In the genomic region with DNA sequence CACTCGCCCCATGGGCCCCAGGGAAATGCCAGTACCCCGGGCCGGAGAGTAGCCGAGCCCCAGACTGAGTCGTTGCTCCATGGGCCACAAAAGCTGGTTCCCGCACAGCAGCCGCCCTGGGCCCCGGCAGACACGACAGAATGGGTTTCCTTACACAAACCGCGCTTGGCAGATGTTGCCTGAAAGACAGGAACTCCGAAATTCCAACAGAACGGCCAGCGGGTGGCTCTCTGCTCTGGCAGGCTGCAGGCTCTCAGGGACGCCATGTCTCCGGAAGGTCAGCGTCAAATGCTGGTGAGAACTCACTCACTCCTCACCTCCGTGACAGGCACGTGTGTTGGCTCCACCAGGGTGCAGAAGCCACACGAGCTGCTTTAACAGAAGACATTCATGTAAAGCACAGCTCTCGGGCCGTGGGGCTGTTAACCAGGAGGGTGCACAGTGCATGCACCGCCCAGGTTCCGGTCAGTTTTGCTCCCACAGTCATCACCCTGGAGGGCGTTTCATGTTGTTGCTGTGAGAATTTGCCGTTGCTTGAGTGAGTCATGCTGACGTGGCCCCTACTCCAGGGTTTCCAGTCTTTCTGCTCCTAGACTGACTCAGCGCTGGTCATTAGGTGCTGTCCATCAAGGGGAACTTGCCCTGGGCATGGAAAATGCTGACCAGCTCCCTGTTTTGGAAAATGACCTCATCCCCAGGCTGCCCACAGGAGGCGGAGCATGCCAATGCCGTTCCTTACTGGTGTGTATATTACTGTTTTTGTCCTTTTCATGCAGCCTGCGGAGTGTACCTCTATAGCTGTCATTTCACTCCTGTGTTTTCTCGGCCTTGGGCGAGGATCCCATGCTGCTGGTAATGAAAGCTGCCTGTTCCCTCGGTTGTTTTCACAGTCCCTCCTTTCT, we compare ENCODE assay signal across 1 cellular context.
A peak's percentile ranks its signal among the peaks of the same experiment; 100 is the strongest.
TF ChIP-seq lines count a peak whose summit lies in the region.

No MANE protein-coding gene starts in this region.

TF ChIP-seq in K562, 482 proteins besides CTCF, POLR2A, EP300 and RAD21 (continued from another document and continues in another):
- TF ChIP-seq STAT5A (IDR thresholded peaks at IDR 0.05; ENCODE audit: borderline replicate concordance, low read length): 0 out of 2 replicates have a peak, but pooled peaks have one; percentile 17
- no peak for TF ChIP-seq MCM7 (IDR thresholded peaks at IDR 0.05)
- TF ChIP-seq ATF1 (CRISPR knock-in tag; IDR thresholded peaks at IDR 0.05): no peak
- TF ChIP-seq ATF1 (tag; IDR thresholded peaks at IDR 0.05): peak; percentile 94
- TF ChIP-seq, protein P1, sequence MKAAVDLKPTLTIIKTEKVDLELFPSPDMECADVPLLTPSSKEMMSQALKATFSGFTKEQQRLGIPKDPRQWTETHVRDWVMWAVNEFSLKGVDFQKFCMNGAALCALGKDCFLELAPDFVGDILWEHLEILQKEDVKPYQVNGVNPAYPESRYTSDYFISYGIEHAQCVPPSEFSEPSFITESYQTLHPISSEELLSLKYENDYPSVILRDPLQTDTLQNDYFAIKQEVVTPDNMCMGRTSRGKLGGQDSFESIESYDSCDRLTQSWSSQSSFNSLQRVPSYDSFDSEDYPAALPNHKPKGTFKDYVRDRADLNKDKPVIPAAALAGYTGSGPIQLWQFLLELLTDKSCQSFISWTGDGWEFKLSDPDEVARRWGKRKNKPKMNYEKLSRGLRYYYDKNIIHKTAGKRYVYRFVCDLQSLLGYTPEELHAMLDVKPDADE (conservative IDR thresholded peaks at IDR 0.05; ENCODE audit: control insufficient read depth, low read depth, low read length): no peak; the same call in 1 of the 2 replicates
- TF ChIP-seq ETS2 (tag; IDR thresholded peaks at IDR 0.05; ENCODE audit: borderline replicate concordance, poor library complexity, severe bottlenecking): no peak
- no peak for TF ChIP-seq ZNF277 (CRISPR knock-in tag; IDR thresholded peaks at IDR 0.05; ENCODE audit: borderline replicate concordance)
- 0 out of 2 replicates have a peak, but pooled peaks have one; percentile 61 for TF ChIP-seq GTF2E2 (tag; IDR thresholded peaks at IDR 0.05)
- 0 out of 4 replicates have a peak, but pooled peaks of 1 of the 2 experiments have one; percentile 25 for TF ChIP-seq BCLAF1 (IDR thresholded peaks at IDR 0.05; ENCODE audit: borderline replicate concordance in 1 of 2, control insufficient read depth in 1 of 2, low read depth in 2 of 2, low read length in 1 of 2)
- TF ChIP-seq, protein P2, sequence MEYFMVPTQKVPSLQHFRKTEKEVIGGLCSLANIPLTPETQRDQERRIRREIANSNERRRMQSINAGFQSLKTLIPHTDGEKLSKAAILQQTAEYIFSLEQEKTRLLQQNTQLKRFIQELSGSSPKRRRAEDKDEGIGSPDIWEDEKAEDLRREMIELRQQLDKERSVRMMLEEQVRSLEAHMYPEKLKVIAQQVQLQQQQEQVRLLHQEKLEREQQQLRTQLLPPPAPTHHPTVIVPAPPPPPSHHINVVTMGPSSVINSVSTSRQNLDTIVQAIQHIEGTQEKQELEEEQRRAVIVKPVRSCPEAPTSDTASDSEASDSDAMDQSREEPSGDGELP (CRISPR knock-in tag; IDR thresholded peaks at IDR 0.05; ENCODE audit: borderline replicate concordance): peak; percentile 75; the same call in 1 of the 2 replicates
- no peak for TF ChIP-seq NELFE (IDR thresholded peaks at IDR 0.05; ENCODE audit: insufficient read depth, insufficient read length)
- peak in 1 of 2 experiments; percentile 37; a peak in 2 of 4 replicates for TF ChIP-seq MAZ (CRISPR knock-in tag; conservative IDR thresholded peaks at IDR 0.05 in 1 of 2, IDR thresholded peaks at IDR 0.05 in 1 of 2)
- TF ChIP-seq TRIM24 (IDR thresholded peaks at IDR 0.05): peak; percentile 55 to 91; a peak in 3 of 4 replicates
- TF ChIP-seq CHD1 (IDR thresholded peaks at IDR 0.05; ENCODE audit: low read length): peak; percentile 45
- TF ChIP-seq HNRNPH1 (optimal IDR thresholded peaks at IDR 0.05; ENCODE audit: low read depth, low read length): no peak
- TF ChIP-seq JUN (IDR thresholded peaks at IDR 0.05; ENCODE audit: borderline replicate concordance, low read depth, low read length): peak; percentile 100
- TF ChIP-seq JUN (CRISPR knock-in tag; IDR thresholded peaks at IDR 0.05; ENCODE audit: borderline replicate concordance): peak; percentile 100
- peak; percentile 87 for TF ChIP-seq ETV5 (CRISPR knock-in tag; IDR thresholded peaks at IDR 0.05; ENCODE audit: low read depth)
- TF ChIP-seq ATF7 (IDR thresholded peaks at IDR 0.05): peak; percentile 99
- TF ChIP-seq MED1 (CRISPR knock-in tag; IDR thresholded peaks at IDR 0.05; ENCODE audit: borderline replicate concordance): no peak; the same call in 1 of the 2 replicates
- TF ChIP-seq, protein P3, sequence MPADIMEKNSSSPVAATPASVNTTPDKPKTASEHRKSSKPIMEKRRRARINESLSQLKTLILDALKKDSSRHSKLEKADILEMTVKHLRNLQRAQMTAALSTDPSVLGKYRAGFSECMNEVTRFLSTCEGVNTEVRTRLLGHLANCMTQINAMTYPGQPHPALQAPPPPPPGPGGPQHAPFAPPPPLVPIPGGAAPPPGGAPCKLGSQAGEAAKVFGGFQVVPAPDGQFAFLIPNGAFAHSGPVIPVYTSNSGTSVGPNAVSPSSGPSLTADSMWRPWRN (IDR thresholded peaks at IDR 0.05; ENCODE audit: low read depth): 0 out of 2 replicates have a peak, but pooled peaks have one; percentile 21
- TF ChIP-seq, protein P4, sequence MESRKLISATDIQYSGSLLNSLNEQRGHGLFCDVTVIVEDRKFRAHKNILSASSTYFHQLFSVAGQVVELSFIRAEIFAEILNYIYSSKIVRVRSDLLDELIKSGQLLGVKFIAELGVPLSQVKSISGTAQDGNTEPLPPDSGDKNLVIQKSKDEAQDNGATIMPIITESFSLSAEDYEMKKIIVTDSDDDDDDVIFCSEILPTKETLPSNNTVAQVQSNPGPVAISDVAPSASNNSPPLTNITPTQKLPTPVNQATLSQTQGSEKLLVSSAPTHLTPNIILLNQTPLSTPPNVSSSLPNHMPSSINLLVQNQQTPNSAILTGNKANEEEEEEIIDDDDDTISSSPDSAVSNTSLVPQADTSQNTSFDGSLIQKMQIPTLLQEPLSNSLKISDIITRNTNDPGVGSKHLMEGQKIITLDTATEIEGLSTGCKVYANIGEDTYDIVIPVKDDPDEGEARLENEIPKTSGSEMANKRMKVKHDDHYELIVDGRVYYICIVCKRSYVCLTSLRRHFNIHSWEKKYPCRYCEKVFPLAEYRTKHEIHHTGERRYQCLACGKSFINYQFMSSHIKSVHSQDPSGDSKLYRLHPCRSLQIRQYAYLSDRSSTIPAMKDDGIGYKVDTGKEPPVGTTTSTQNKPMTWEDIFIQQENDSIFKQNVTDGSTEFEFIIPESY (CRISPR knock-in tag; IDR thresholded peaks at IDR 0.05): peak; percentile 53; the same call in 1 of the 2 replicates
- peak in 1 of 2 experiments; percentile 41; a peak in 1 of 4 replicates for TF ChIP-seq RCOR1 (IDR thresholded peaks at IDR 0.05; ENCODE audit: borderline replicate concordance in 1 of 2, low read depth in 2 of 2, low read length in 2 of 2)
- TF ChIP-seq NFE2 (IDR thresholded peaks at IDR 0.05; ENCODE audit: low read depth): peak; percentile 84
- no peak for TF ChIP-seq GATAD2B (IDR thresholded peaks at IDR 0.05; ENCODE audit: borderline replicate concordance)
- peak; percentile 56; the same call in 1 of the 2 replicates for TF ChIP-seq NFRKB (IDR thresholded peaks at IDR 0.05; ENCODE audit: low read depth)
- TF ChIP-seq ZNF696 (CRISPR knock-in tag; conservative IDR thresholded peaks at IDR 0.05): no peak
- no peak for TF ChIP-seq PTRF (tag; IDR thresholded peaks at IDR 0.05)
- TF ChIP-seq ZNF316 (IDR thresholded peaks at IDR 0.05): peak; percentile 97
- no peak for TF ChIP-seq RB1 (IDR thresholded peaks at IDR 0.05; ENCODE audit: low read depth)
- peak; percentile 88 for TF ChIP-seq ETV1 (tag; conservative IDR thresholded peaks at IDR 0.05; ENCODE audit: low read depth)
- TF ChIP-seq ELF4 (CRISPR knock-in tag; IDR thresholded peaks at IDR 0.05): 0 out of 2 replicates have a peak, but pooled peaks have one; percentile 12
- peak; percentile 57 for TF ChIP-seq ZFX (CRISPR knock-in tag; IDR thresholded peaks at IDR 0.05)
- peak; percentile 92 for TF ChIP-seq JUNB (CRISPR knock-in tag; conservative IDR thresholded peaks at IDR 0.05)
- no peak for TF ChIP-seq FUS (optimal IDR thresholded peaks at IDR 0.05; ENCODE audit: low read depth, low read length)
- TF ChIP-seq TCF3 (CRISPR knock-in tag; IDR thresholded peaks at IDR 0.05): peak; percentile 40; the same call in 1 of the 2 replicates
- TF ChIP-seq KHSRP (IDR thresholded peaks at IDR 0.05): no peak
- TF ChIP-seq ADNP (tag; IDR thresholded peaks at IDR 0.05): no peak
- TF ChIP-seq HNRNPL (IDR thresholded peaks at IDR 0.05; ENCODE audit: low read depth, low read length): no peak
- TF ChIP-seq TAF15 (IDR thresholded peaks at IDR 0.05; ENCODE audit: low read depth, low read length): no peak
- no peak for TF ChIP-seq ZC3H11A (IDR thresholded peaks at IDR 0.05; ENCODE audit: low read depth, low read length)
- TF ChIP-seq ZBTB34 (CRISPR knock-in tag; IDR thresholded peaks at IDR 0.05): no peak
- no peak for TF ChIP-seq ZNF224 (CRISPR knock-in tag; IDR thresholded peaks at IDR 0.05)
- peak; percentile 99 for TF ChIP-seq MEIS2 (IDR thresholded peaks at IDR 0.05; ENCODE audit: partially characterized antibody)
- no peak for TF ChIP-seq ZFP1 (CRISPR knock-in tag; IDR thresholded peaks at IDR 0.05)
- TF ChIP-seq MYNN (IDR thresholded peaks at IDR 0.05): peak; percentile 83
- no peak for TF ChIP-seq MYNN (CRISPR knock-in tag; IDR thresholded peaks at IDR 0.05)
- TF ChIP-seq ZC3H4 (CRISPR knock-in tag; IDR thresholded peaks at IDR 0.05; ENCODE audit: borderline replicate concordance): no peak
- TF ChIP-seq CREB1 (IDR thresholded peaks at IDR 0.05): peak; percentile 61
- TF ChIP-seq CREB1 (CRISPR knock-in tag; IDR thresholded peaks at IDR 0.05): peak; percentile 85
- no peak; the same call in 1 of the 2 replicates for TF ChIP-seq PML (IDR thresholded peaks at IDR 0.05; ENCODE audit: low read length)
- TF ChIP-seq, protein P5, sequence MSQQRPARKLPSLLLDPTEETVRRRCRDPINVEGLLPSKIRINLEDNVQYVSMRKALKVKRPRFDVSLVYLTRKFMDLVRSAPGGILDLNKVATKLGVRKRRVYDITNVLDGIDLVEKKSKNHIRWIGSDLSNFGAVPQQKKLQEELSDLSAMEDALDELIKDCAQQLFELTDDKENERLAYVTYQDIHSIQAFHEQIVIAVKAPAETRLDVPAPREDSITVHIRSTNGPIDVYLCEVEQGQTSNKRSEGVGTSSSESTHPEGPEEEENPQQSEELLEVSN (IDR thresholded peaks at IDR 0.05; ENCODE audit: borderline replicate concordance in 1 of 2, extremely low read depth in 1 of 2, insufficient read depth in 1 of 2, insufficient read length in 1 of 2, low read depth in 1 of 2, low read length in 1 of 2, poor library complexity in 1 of 2, severe bottlenecking in 1 of 2): peak; percentile 84 to 90
- no peak for TF ChIP-seq RBM22 (IDR thresholded peaks at IDR 0.05; ENCODE audit: low read depth, low read length, poor library complexity, severe bottlenecking)
- no peak for TF ChIP-seq ZNF347 (CRISPR knock-in tag; IDR thresholded peaks at IDR 0.05; ENCODE audit: low read depth)
- TF ChIP-seq ZNF639 (CRISPR knock-in tag; conservative IDR thresholded peaks at IDR 0.05 in 1 of 2, IDR thresholded peaks at IDR 0.05 in 1 of 2): peak in 1 of 2 experiments; percentile 69; a peak in 2 of 4 replicates
